1 cellular context compared by ENCODE assay signal in genomic region chr2:84495539-84496146, GRCh38.
A peak's percentile ranks its signal among the peaks of the same experiment; 100 is the strongest.
TF ChIP-seq lines count a peak whose summit lies in the region.

No MANE protein-coding gene starts in this region.

TF ChIP-seq in K562, 482 proteins besides CTCF, POLR2A, EP300 and RAD21 (continued from another document):
- peak; percentile 36; the same call in 1 of the 2 replicates for TF ChIP-seq SMC3 (conservative IDR thresholded peaks at IDR 0.05; ENCODE audit: insufficient read depth, low read depth, low read length)
- no peak for TF ChIP-seq COPS2 (conservative IDR thresholded peaks at IDR 0.05)
- 0 out of 2 replicates have a peak, but pooled peaks have one; percentile 26 for TF ChIP-seq KLF16 (IDR thresholded peaks at IDR 0.05)
- TF ChIP-seq, protein P1, sequence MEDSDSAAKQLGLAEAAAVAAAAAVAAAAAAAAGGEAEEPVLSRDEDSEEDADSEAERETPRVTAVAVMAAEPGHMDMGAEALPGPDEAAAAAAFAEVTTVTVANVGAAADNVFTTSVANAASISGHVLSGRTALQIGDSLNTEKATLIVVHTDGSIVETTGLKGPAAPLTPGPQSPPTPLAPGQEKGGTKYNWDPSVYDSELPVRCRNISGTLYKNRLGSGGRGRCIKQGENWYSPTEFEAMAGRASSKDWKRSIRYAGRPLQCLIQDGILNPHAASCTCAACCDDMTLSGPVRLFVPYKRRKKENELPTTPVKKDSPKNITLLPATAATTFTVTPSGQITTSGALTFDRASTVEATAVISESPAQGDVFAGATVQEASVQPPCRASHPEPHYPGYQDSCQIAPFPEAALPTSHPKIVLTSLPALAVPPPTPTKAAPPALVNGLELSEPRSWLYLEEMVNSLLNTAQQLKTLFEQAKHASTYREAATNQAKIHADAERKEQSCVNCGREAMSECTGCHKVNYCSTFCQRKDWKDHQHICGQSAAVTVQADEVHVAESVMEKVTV (CRISPR knock-in tag; IDR thresholded peaks at IDR 0.05): peak; percentile 63; the same call in 1 of the 2 replicates
